16 cellular contexts compared by ENCODE assay signal in genomic region chr1:205689479-205689878, GRCh38. TPM values are rescaled to one million over a fixed set of nuclear protein-coding genes. Genes with fewer than 3 reads are reported as not detected.
DNase-seq lines count a peak whose midpoint lies in the region; ATAC-seq and TF ChIP-seq lines count a peak whose summit lies in the region.
"Had no signal": no experiment of that assay in that cellular context is flagged by ENCODE, and none has a peak within 500 bp of the region (broad histone marks: within the 10 kb centered on the region; RNA-seq: fewer than 3 reads in every experiment).

No MANE protein-coding gene starts in this region.

- DNase-seq in WTC11 (ENCODE audit: low spot score) = no peak
- no peak for DNase-seq in left colon
- DNase-seq in spleen = peak; percentile 29
- DNase-seq in SKM-1 (lab: John Stamatoyannopoulos, UW; ENCODE audit: unreplicated experiment) = no peak
- DNase-seq in SIG-M5 (lab: John Stamatoyannopoulos, UW) = no peak
- DNase-seq in activated CD8-positive, alpha-beta memory T cell treated with anti-CD3 and anti-CD28 coated beads, Interleukin-2, amount 50 U/mL, for 48 hours = no peak
- DNase-seq: BE2C; CD4-positive, alpha-beta T cell; DMS79; H9; NCI-H187 treated with DMSO at 0.1 percent for 48 hours; NCI-H446 treated with DMSO at 0.1 percent for 48 hours; NCI-H748 treated with DMSO at 0.1 percent for 48 hours had no signal

- intact Hi-C loops in left colon (cut with DNase I, micrococcal nuclease) (no loop called here), spleen (cut with DNase I; ENCODE audit: low total_unique reads) (no loop called here)

- no peak overlapping the region for H3K27ac Mint-ChIP-seq in WTC11
- H3K27ac Mint-ChIP-seq: CD4-positive, alpha-beta T cell had no signal

- no peak overlapping the region for H3K9ac ChIP-seq in HUES48 (ENCODE audit: low read depth, low read length)

- H3K27me3 Mint-ChIP-seq in WTC11 (ENCODE audit: low read depth) = no peaks in the 10 kb centered on the region

- H3K4me3 ChIP-seq in HUES48 (ENCODE audit: low read depth, low read length) (no peak overlapping the region), spleen (no peak overlapping the region)
- H3K4me3 ChIP-seq: SK-N-MC had no signal

- ATAC-seq in WTC11 = peak; percentile 76
- peak; percentile 72 for ATAC-seq in left colon

- TF ChIP-seq CTCF in WTC11 (IDR thresholded peaks at IDR 0.05) (no peak), spleen (IDR thresholded peaks at IDR 0.05 in 8 of 11, conservative IDR thresholded peaks at IDR 0.05 in 3 of 11) (no peak)

- no peaks in the 10 kb centered on the region for H3K36me3 Mint-ChIP-seq in WTC11

- no peak for TF ChIP-seq POLR2A in spleen (IDR thresholded peaks at IDR 0.05)

- H3K4me3 Mint-ChIP-seq in WTC11 = no peak overlapping the region
- H3K4me3 Mint-ChIP-seq: CD4-positive, alpha-beta T cell; H9 had no signal

- no peaks in the 10 kb centered on the region for H3K9me3 ChIP-seq in HUES48 (ENCODE audit: control insufficient read depth, insufficient read depth, low read length)
- H3K9me3 ChIP-seq in spleen = no peaks in the 10 kb centered on the region
- H3K9me3 ChIP-seq: BE2C had no signal

- no peaks in the 10 kb centered on the region for H3K9me3 Mint-ChIP-seq in WTC11
- H3K9me3 Mint-ChIP-seq: CD4-positive, alpha-beta T cell; H9 had no signal

- H3K4me1 Mint-ChIP-seq in WTC11 = peaks cover 30% of the 10 kb centered on the region

- WGBS in spleen, 5 donors = 90 to 96% (median 94%) methylated on average over 5 of the region's 5 CpGs

- POLR2A ChIA-PET in WTC11 (lab: Charles Lee) = interaction anchor here (1.0 to 1.2 kb wide), 2 partner anchors 23 to 30 kb away, joined by 3 read pairs; no protein-coding TSS in a partner anchor

- H3K27ac ChIP-seq in HUES48 (ENCODE audit: low read depth, low read length) = peak overlapping the region; percentile 37
- no peak overlapping the region for H3K27ac ChIP-seq in spleen
- H3K27ac ChIP-seq: HL-60, SK-N-MC had no signal

- no peaks in the 10 kb centered on the region for H3K27me3 ChIP-seq in HUES48 (ENCODE audit: control insufficient read depth, insufficient read depth, low read length)
- H3K27me3 ChIP-seq in spleen (replicated peaks in 1 of 7) = peaks cover 0 to 3% (median 0%) of the 10 kb centered on the region in 7 donors
- H3K27me3 ChIP-seq: BE2C had no signal

- H3K36me3 ChIP-seq in HUES48 (ENCODE audit: control insufficient read depth, insufficient read depth, low read length) (no peaks in the 10 kb centered on the region), spleen (no peaks in the 10 kb centered on the region)
- H3K36me3 ChIP-seq: BE2C had no signal

- CTCF ChIA-PET in WTC11 (lab: Charles Lee) = interaction anchor here (0.9 to 3.8 kb wide), 5 partner anchors 13 to 31 kb away, joined by 3 to 40 read pairs (median 6); no protein-coding TSS in a partner anchor

- H3K4me1 ChIP-seq in HUES48 (ENCODE audit: control insufficient read depth, insufficient read depth, low read length) = peaks cover 30% of the 10 kb centered on the region
- H3K4me1 ChIP-seq in spleen = peaks cover 11 to 29% (median 14%) of the 10 kb centered on the region in 6 donors
- H3K4me1 ChIP-seq: BE2C had no signal

TF ChIP-seq in WTC11, 78 proteins besides CTCF, POLR2A, EP300 and RAD21:
- TF ChIP-seq ETV6 (CRISPR knock-in tag; IDR thresholded peaks at IDR 0.05) (no peak), STAT6 (CRISPR knock-in tag; conservative IDR thresholded peaks at IDR 0.05; ENCODE audit: low read depth) (no peak), ZNF416 (CRISPR knock-in tag; IDR thresholded peaks at IDR 0.05) (no peak), FOXJ3 (CRISPR knock-in tag; IDR thresholded peaks at IDR 0.05; ENCODE audit: borderline replicate concordance) (no peak), ZNF232 (CRISPR knock-in tag; IDR thresholded peaks at IDR 0.05) (no peak), ARID4B (CRISPR knock-in tag; IDR thresholded peaks at IDR 0.05; ENCODE audit: borderline replicate concordance) (no peak), ZNF423 (CRISPR knock-in tag; IDR thresholded peaks at IDR 0.05) (no peak), ERG (CRISPR knock-in tag; IDR thresholded peaks at IDR 0.05) (no peak), ZMAT4 (CRISPR knock-in tag; IDR thresholded peaks at IDR 0.05) (no peak), TP53 (CRISPR knock-in tag; IDR thresholded peaks at IDR 0.05) (no peak)

RNA-seq across cellular contexts. Expression of gene SLC45A3, which starts 9.2 kb away (rescaled TPM):
- total RNA-seq in WTC11 (2021) (14.8 to 15.2 TPM (median 15.0 TPM) in 3 replicates), left colon (10 to 100 TPM; 19.5 to 30.8 TPM), spleen (10 to 100 TPM; 22.8 to 43.7 (median 30.4) TPM)
- 10 to 100 TPM; 16.8 to 41.5 (median 36.0) TPM for polyA plus RNA-seq in spleen

RNA-seq across cellular contexts. Expression of gene ELK4, which starts 57.7 kb away (rescaled TPM):
- total RNA-seq in WTC11 (2021) = 34.4 to 39.0 TPM (median 37.5 TPM) in 3 replicates
- 10 to 100 TPM; 37.4 to 39.5 TPM for total RNA-seq in left colon
- 100 to 1,000 TPM in 4 of 7 donors, 10 to 100 TPM in 3; 50.9 to 109 (median 102) TPM for total RNA-seq in spleen
- polyA plus RNA-seq in spleen = 10 to 100 TPM in 1 of 3 donors, 1 to 10 TPM in 2; 8.5 to 12.5 (median 9.8) TPM
